ENCODE assay signal across 8 cellular contexts in genomic region chr12:107404981-107405380, GRCh38.
DNase-seq lines count a peak whose midpoint lies in the region; ATAC-seq, FAIRE-seq and TF ChIP-seq lines count a peak whose summit lies in the region.

No MANE protein-coding gene starts in this region.

- H3K4me3 Mint-ChIP-seq in activated naive CD4-positive, alpha-beta T cell treated with anti-CD3 and anti-CD28 coated beads for 36 hours: no peak overlapping the region

- FAIRE-seq in A549 (lab: Jason Lieb, UNC): peak; percentile 23

- 24% methylated on average over 4 of the region's 4 CpGs for WGBS in A549 (ENCODE audit: missing lambda C conversion rate)
- 61% methylated on average over 4 of the region's 4 CpGs for WGBS in esophagus muscularis mucosa

- H3K9me3 ChIP-seq in A549: no peaks in the 10 kb centered on the region
- H3K9me3 ChIP-seq in esophagus muscularis mucosa: no peaks in the 10 kb centered on the region

- no peak overlapping the region for H3K4me2 ChIP-seq in A549

- H3K27ac ChIP-seq in A549: peak overlapping the region; percentile 34 to 71; a peak in 5 of 6 replicates
- no peak overlapping the region for H3K27ac ChIP-seq in esophagus muscularis mucosa (replicated peaks in 1 of 4)

- H3K27me3 ChIP-seq in esophagus muscularis mucosa: peaks cover 0 to 37% (median 0%) of the 10 kb centered on the region in 4 donors

- TF ChIP-seq RAD21 in A549 (conservative IDR thresholded peaks at IDR 0.05 in 1 of 2, IDR thresholded peaks at IDR 0.05 in 1 of 2): peak; percentile 75 to 88

- DNase-seq in A549 (ENCODE audit: low read depth in 1 of 2, low spot score in 1 of 2) (peak; percentile 40 to 82), G401 (ENCODE audit: low spot score) (peak; percentile 23), NCI-H146 treated with DMSO at 0.1 percent for 48 hours (lab: John Stamatoyannopoulos, UW; ENCODE audit: unreplicated experiment) (peak; percentile 32), left lobe of liver (ENCODE audit: low spot score) (peak; percentile 54), esophagus muscularis mucosa (ENCODE audit: extremely low spot score) (no peak), COLO668 (lab: John Stamatoyannopoulos, UW; ENCODE audit: unreplicated experiment) (no peak)
- DNase-seq in activated naive CD4-positive, alpha-beta T cell treated with anti-CD3 and anti-CD28 coated beads for 36 hours: peak; percentile 57

- CTCF ChIA-PET in A549 (lab: Yijun Ruan, JAX): interaction anchor here (0.6 to 18.2 kb wide), 33 partner anchors 8 to 280 kb away, joined by 3 to 217 read pairs (median 3); a partner anchor contains a TSS
- CTCF ChIA-PET in activated naive CD4-positive, alpha-beta T cell treated with anti-CD3 and anti-CD28 coated beads for 36 hours (lab: Charles Lee): interaction anchor here (0.6 to 8.8 kb wide), 12 partner anchors 15 to 277 kb away, joined by 3 to 90 read pairs (median 4); no protein-coding TSS in a partner anchor

- no peaks in the 10 kb centered on the region for H3K36me3 Mint-ChIP-seq in activated naive CD4-positive, alpha-beta T cell treated with anti-CD3 and anti-CD28 coated beads for 36 hours (ENCODE audit: low read depth)

- no peaks in the 10 kb centered on the region for H3K27me3 Mint-ChIP-seq in activated naive CD4-positive, alpha-beta T cell treated with anti-CD3 and anti-CD28 coated beads for 36 hours (ENCODE audit: low read depth)

- H3K9me3 Mint-ChIP-seq in activated naive CD4-positive, alpha-beta T cell treated with anti-CD3 and anti-CD28 coated beads for 36 hours: no peaks in the 10 kb centered on the region

- TF ChIP-seq POLR2A in A549 (IDR thresholded peaks at IDR 0.05; ENCODE audit: low read length): no peak
- TF ChIP-seq POLR2A in esophagus muscularis mucosa (IDR thresholded peaks at IDR 0.05; ENCODE audit: low read depth): no peak

- peak; percentile 84 to 96 for ATAC-seq in A549
- peak; percentile 89 for ATAC-seq in left lobe of liver
- no peak for ATAC-seq in HG02981 (IDR thresholded peaks at IDR 0.05; ENCODE audit: unreplicated experiment)

- TF ChIP-seq EP300 in A549 (IDR thresholded peaks at IDR 0.05): no peak
- no peak for TF ChIP-seq EP300 in esophagus muscularis mucosa (IDR thresholded peaks at IDR 0.05)

- H3K4me1 ChIP-seq in A549 (peaks cover 42% of the 10 kb centered on the region), esophagus muscularis mucosa (no peaks in the 10 kb centered on the region)

- no peaks in the 10 kb centered on the region for H3K36me3 ChIP-seq in esophagus muscularis mucosa

- TF ChIP-seq CTCF in A549 (IDR thresholded peaks at IDR 0.05) (peak; percentile 92), esophagus muscularis mucosa (IDR thresholded peaks at IDR 0.05) (no peak)

- no peak overlapping the region for H3K27ac Mint-ChIP-seq in activated naive CD4-positive, alpha-beta T cell treated with anti-CD3 and anti-CD28 coated beads for 36 hours

- in situ Hi-C loops in G401 (cut with HindIII; ENCODE audit: low sequenced_read_pairs): no loop called here

- intact Hi-C loops in activated naive CD4-positive, alpha-beta T cell treated with anti-CD3 and anti-CD28 coated beads for 36 hours (cut with micrococcal nuclease): loop anchor here (1.0 to 5.0 kb wide), 2 partner anchors 183 to 202 kb away; no protein-coding TSS in a partner anchor
- intact Hi-C loops in esophagus muscularis mucosa (cut with DNase I): no loop called here

- POLR2A ChIA-PET in A549 (lab: Yijun Ruan, JAX): no interaction called here

- H3K4me1 Mint-ChIP-seq in activated naive CD4-positive, alpha-beta T cell treated with anti-CD3 and anti-CD28 coated beads for 36 hours (ENCODE audit: low read depth): peaks cover 6% of the 10 kb centered on the region

- no peak overlapping the region for H3K4me3 ChIP-seq in A549
- no peak overlapping the region for H3K4me3 ChIP-seq in esophagus muscularis mucosa

TF ChIP-seq in A549, 52 proteins besides CTCF, POLR2A, EP300 and RAD21:
- TF ChIP-seq CEBPB (IDR thresholded peaks at IDR 0.05) (no peak), SMC3 (IDR thresholded peaks at IDR 0.05) (peak; percentile 82)

Comparison
In these comparisons a context has a peak if more than half of its experiments do, and no peak if none do; other contexts are left out.
1. DNase-seq: peak in A549 (2 of 2), G401 (single experiment), NCI-H146 treated with DMSO at 0.1 percent for 48 hours (single experiment), activated naive CD4-positive, alpha-beta T cell treated with anti-CD3 and anti-CD28 coated beads for 36 hours (single experiment) and left lobe of liver (single experiment); none in esophagus muscularis mucosa (single experiment) and COLO668 (single experiment).
2. H3K27ac ChIP-seq: peak in A549 (2 of 2); none in esophagus muscularis mucosa (0 of 4).